In genomic region chr20:2756056-2756611, GRCh38 we compare ENCODE assay signal across 8 cellular contexts. TPM values are rescaled to one million over a fixed set of nuclear protein-coding genes. Genes with fewer than 3 reads are reported as not detected.
DNase-seq lines count a peak whose midpoint lies in the region; ATAC-seq, FAIRE-seq and TF ChIP-seq lines count a peak whose summit lies in the region.
"Had no signal": no experiment of that assay in that cellular context is flagged by ENCODE, and none has a peak within 500 bp of the region (broad histone marks: within the 10 kb centered on the region; RNA-seq: fewer than 3 reads in every experiment).

No MANE protein-coding gene starts in this region.

- no peak overlapping the region for H3K27ac Mint-ChIP-seq in T-cell

- H3K9me3 Mint-ChIP-seq in T-cell: no peaks in the 10 kb centered on the region

- peaks cover 12 to 31% of the 10 kb centered on the region in 2 donors for H3K27me3 Mint-ChIP-seq in T-cell

- H3K9me3 ChIP-seq in esophagus squamous epithelium (no peaks in the 10 kb centered on the region), small intestine (ENCODE audit: control insufficient read depth, low read depth) (no peaks in the 10 kb centered on the region)

- intact Hi-C loops in esophagus squamous epithelium (cut with DNase I): no loop called here

- H3K4me3 Mint-ChIP-seq in T-cell: no peak overlapping the region

- POLR2A ChIA-PET in T-cell (lab: Charles Lee): no interaction called here

- H3K27ac ChIP-seq in esophagus squamous epithelium (no peak overlapping the region), small intestine (ENCODE audit: low read depth in 1 of 2, low read length in 1 of 2) (no peak overlapping the region)

- CTCF ChIA-PET in T-cell (lab: Charles Lee): interaction anchor here in 1 of 2 donors (1.3 kb wide), 1 partner anchor 15 kb away, joined by 4 read pairs; no protein-coding TSS in a partner anchor

- no peaks in the 10 kb centered on the region for H3K36me3 Mint-ChIP-seq in T-cell

- H3K36me3 ChIP-seq in esophagus squamous epithelium (no peaks in the 10 kb centered on the region), small intestine (ENCODE audit: control insufficient read depth in 2 of 2, insufficient read depth in 2 of 2, low read length in 2 of 2) (no peaks in the 10 kb centered on the region)

- DNase-seq in GM10266 (ENCODE audit: extremely low spot score): peak; percentile 61
- DNase-seq in NCI-H69 (lab: John Stamatoyannopoulos, UW): peak; percentile 42
- no peak for DNase-seq in esophagus squamous epithelium (lab: John Stamatoyannopoulos, UW)
- DNase-seq in renal cortical epithelial cell (ENCODE audit: low read depth): peak; percentile 31
- no peak for DNase-seq in small intestine
- DNase-seq in T-cell: no peak
- no peak for DNase-seq in NOMO-1 treated with dmso at 0.1 percent for 144 hours (lab: John Stamatoyannopoulos, UW; ENCODE audit: unreplicated experiment)

- no peak for FAIRE-seq in small intestine (lab: Jason Lieb, UNC)
- FAIRE-seq: endometrium had no signal

- peaks cover 16 to 32% (median 16%) of the 10 kb centered on the region in 3 donors for H3K4me1 ChIP-seq in esophagus squamous epithelium
- H3K4me1 ChIP-seq in small intestine (ENCODE audit: control insufficient read depth in 2 of 2, insufficient read depth in 1 of 2, low read depth in 1 of 2, low read length in 1 of 2): peaks cover 0 to 3% of the 10 kb centered on the region in 2 donors

- no peak for TF ChIP-seq POLR2A in esophagus squamous epithelium (IDR thresholded peaks at IDR 0.05)

- H3K27me3 ChIP-seq in esophagus squamous epithelium: peaks cover 0 to 90% (median 3%) of the 10 kb centered on the region in 4 donors
- peaks cover 0 to 5% of the 10 kb centered on the region in 2 donors for H3K27me3 ChIP-seq in small intestine (ENCODE audit: control insufficient read depth in 2 of 2, insufficient read depth in 2 of 2, low read length in 2 of 2)

- TF ChIP-seq CTCF in GM10266 (IDR thresholded peaks at IDR 0.05; ENCODE audit: control insufficient read depth, insufficient read depth, low read depth, missing control alignments): peak; percentile 56
- peak in 4 of 6 experiments; percentile 23 to 49 (median 32) for TF ChIP-seq CTCF in esophagus squamous epithelium (IDR thresholded peaks at IDR 0.05)

- no peak for ATAC-seq in T-cell (replicated peaks in 1 of 4)

- 64% methylated on average over 3 to 4 of the region's 5 CpGs for WGBS in esophagus squamous epithelium, 2 donors
- 28 to 46% (median 38%) methylated on average over 5 of the region's 5 CpGs for WGBS in small intestine, 3 donors

- H3K4me3 ChIP-seq in esophagus squamous epithelium (no peak overlapping the region), small intestine (ENCODE audit: low read depth in 1 of 2, low read length in 2 of 2) (no peak overlapping the region)

- H3K4me1 Mint-ChIP-seq in T-cell: peaks cover 16 to 20% (median 16%) of the 10 kb centered on the region in 3 donors

RNA-seq across cellular contexts. Expression of gene CPXM1, which starts 44.3 kb away (rescaled TPM):
- total RNA-seq in esophagus squamous epithelium: 1 to 10 TPM in 2 of 4 donors, under 1 TPM in 2; 0.15 to 3.8 (median 0.93) TPM
- 0.17 and 0.20 TPM in 2 replicates for total RNA-seq in renal cortical epithelial cell
- polyA plus RNA-seq in small intestine: 1 to 10 TPM in 1 of 3 donors, under 1 TPM in 1, not detected in 1; 0.54 to 1.8 TPM
- under 1 TPM; 0.20 to 0.90 (median 0.63) TPM for total RNA-seq in T-cell

RNA-seq across cellular contexts. Expression of gene C20orf141, which starts 58.7 kb away (rescaled TPM):
- not detected for total RNA-seq in esophagus squamous epithelium
- not detected in 2 replicates for total RNA-seq in renal cortical epithelial cell
- not detected for polyA plus RNA-seq in small intestine
- not detected for total RNA-seq in T-cell

Comparison
In these comparisons a context has a peak if more than half of its experiments do, and no peak if none do; other contexts are left out.
1. DNase-seq: peak in GM10266 (single experiment), NCI-H69 (single experiment) and renal cortical epithelial cell (single experiment); none in esophagus squamous epithelium (single experiment), small intestine (single experiment), T-cell (0 of 34) and NOMO-1 treated with dmso at 0.1 percent for 144 hours (single experiment).